11 cellular contexts compared by ENCODE assay signal in genomic region chr9:1238407-1238806, GRCh38.
DNase-seq lines count a peak whose midpoint lies in the region; TF ChIP-seq lines count a peak whose summit lies in the region.
"Had no signal": no experiment of that assay in that cellular context is flagged by ENCODE, and none has a peak within 500 bp of the region (broad histone marks: within the 10 kb centered on the region; RNA-seq: fewer than 3 reads in every experiment).

No MANE protein-coding gene starts in this region.

- no peaks in the 10 kb centered on the region for H3K4me1 Mint-ChIP-seq in MCF 10A (ENCODE audit: insufficient read depth, unreplicated experiment)
- H3K4me1 Mint-ChIP-seq in activated T-cell treated with anti-CD3 and anti-CD28 coated beads, Interleukin-2, amount 50 U/mL, for 24 hours (ENCODE audit: low read depth), result no peaks in the 10 kb centered on the region
- H3K4me1 Mint-ChIP-seq: CD4-positive, CD25-positive, alpha-beta regulatory T cell had no signal

- no peak overlapping the region for H3K27ac Mint-ChIP-seq in MCF 10A (ENCODE audit: low read depth, unreplicated experiment)
- no peak overlapping the region for H3K27ac Mint-ChIP-seq in activated T-cell treated with anti-CD3 and anti-CD28 coated beads, Interleukin-2, amount 50 U/mL, for 24 hours
- H3K27ac Mint-ChIP-seq: CD4-positive, CD25-positive, alpha-beta regulatory T cell had no signal

- no peaks in the 10 kb centered on the region for H3K9me3 Mint-ChIP-seq in MCF 10A (ENCODE audit: unreplicated experiment)
- H3K9me3 Mint-ChIP-seq in activated T-cell treated with anti-CD3 and anti-CD28 coated beads, Interleukin-2, amount 50 U/mL, for 24 hours, result no peaks in the 10 kb centered on the region

- CTCF ChIA-PET in MCF 10A (lab: Yijun Ruan, JAX), result interaction anchor here (0.6 to 1.8 kb wide), 4 partner anchors 110 to 345 kb away, joined by 3 to 5 read pairs (median 3); no protein-coding TSS in a partner anchor

- peak; percentile 29 for DNase-seq in MCF 10A (ENCODE audit: unreplicated experiment)
- no peak for DNase-seq in breast epithelium (ENCODE audit: low spot score in 2 of 2)
- DNase-seq in epithelial cell of esophagus (ENCODE audit: low read depth), result peak; percentile 86
- peak; percentile 13 for DNase-seq in prostate gland (ENCODE audit: low spot score)
- DNase-seq in activated T-cell treated with anti-CD3 and anti-CD28 coated beads, Interleukin-2, amount 50 U/mL, for 24 hours, result no peak
- no peak for DNase-seq in NCI-H2196 (lab: John Stamatoyannopoulos, UW; ENCODE audit: unreplicated experiment)
- no peak for DNase-seq in SKM-1 treated with dmso at 0.1 percent for 144 hours (lab: John Stamatoyannopoulos, UW; ENCODE audit: unreplicated experiment)
- DNase-seq: ACHN; CD4-positive, CD25-positive, alpha-beta regulatory T cell; GM23248 had no signal

- no peaks in the 10 kb centered on the region for H3K27me3 ChIP-seq in breast epithelium
- H3K27me3 ChIP-seq in prostate gland (replicated peaks; ENCODE audit: insufficient read depth), result no peaks in the 10 kb centered on the region
- H3K27me3 ChIP-seq: BLaER1 treated with 17β-estradiol and CSF1 and Interleukin-3, amounts not matched to agents 10 nM and 100 nM had no signal

- TF ChIP-seq CTCF in MCF 10A (IDR thresholded peaks at IDR 0.05; ENCODE audit: unreplicated experiment), result no peak
- TF ChIP-seq CTCF in breast epithelium (IDR thresholded peaks at IDR 0.05), result no peak
- no peak for TF ChIP-seq CTCF in epithelial cell of esophagus (IDR thresholded peaks at IDR 0.05; ENCODE audit: insufficient read depth, low read depth, low read length, missing control alignments)
- no peak for TF ChIP-seq CTCF in prostate gland (IDR thresholded peaks at IDR 0.05)

- no peak overlapping the region for H3K27ac ChIP-seq in breast epithelium
- H3K27ac ChIP-seq in prostate gland, result no peak overlapping the region
- H3K27ac ChIP-seq: BLaER1 treated with 17β-estradiol and CSF1 and Interleukin-3, amounts not matched to agents 10 nM and 100 nM; GM23248 had no signal

- WGBS in prostate gland, result 59% methylated on average over 3 of the region's 3 CpGs

- TF ChIP-seq POLR2A in breast epithelium (IDR thresholded peaks at IDR 0.05) (no peak), prostate gland (IDR thresholded peaks at IDR 0.05) (no peak)

- H3K27me3 Mint-ChIP-seq in MCF 10A (ENCODE audit: insufficient read depth, unreplicated experiment), result no peaks in the 10 kb centered on the region
- peaks cover 10% of the 10 kb centered on the region for H3K27me3 Mint-ChIP-seq in activated T-cell treated with anti-CD3 and anti-CD28 coated beads, Interleukin-2, amount 50 U/mL, for 24 hours

- H3K4me3 ChIP-seq in breast epithelium, result no peak overlapping the region
- H3K4me3 ChIP-seq in epithelial cell of esophagus (ENCODE audit: low read length), result no peak overlapping the region
- no peak overlapping the region for H3K4me3 ChIP-seq in prostate gland
- H3K4me3 ChIP-seq: BLaER1 treated with 17β-estradiol and CSF1 and Interleukin-3, amounts not matched to agents 10 nM and 100 nM; GM23248 had no signal

- no peaks in the 10 kb centered on the region for H3K4me1 ChIP-seq in breast epithelium
- H3K4me1 ChIP-seq in prostate gland (replicated peaks), result no peaks in the 10 kb centered on the region
- H3K4me1 ChIP-seq: BLaER1 treated with 17β-estradiol and CSF1 and Interleukin-3, amounts not matched to agents 10 nM and 100 nM had no signal

- intact Hi-C loops in MCF 10A (cut with micrococcal nuclease), result no loop called here
- intact Hi-C loops in breast epithelium (cut with DNase I; ENCODE audit: low total_unique reads), result no loop called here
- intact Hi-C loops in prostate gland (cut with DNase I), result no loop called here

- H3K36me3 Mint-ChIP-seq in MCF 10A (ENCODE audit: insufficient read depth, unreplicated experiment), result no peaks in the 10 kb centered on the region
- H3K36me3 Mint-ChIP-seq in activated T-cell treated with anti-CD3 and anti-CD28 coated beads, Interleukin-2, amount 50 U/mL, for 24 hours (ENCODE audit: low read depth), result no peaks in the 10 kb centered on the region
- H3K36me3 Mint-ChIP-seq: CD4-positive, CD25-positive, alpha-beta regulatory T cell had no signal

- no peaks in the 10 kb centered on the region for H3K36me3 ChIP-seq in breast epithelium
- H3K36me3 ChIP-seq in prostate gland, result no peaks in the 10 kb centered on the region
- H3K36me3 ChIP-seq: BLaER1 treated with 17β-estradiol and CSF1 and Interleukin-3, amounts not matched to agents 10 nM and 100 nM had no signal

- POLR2A ChIA-PET in MCF 10A (lab: Yijun Ruan, JAX), result interaction anchor here (0.6 to 0.7 kb wide), 2 partner anchors 82 to 118 kb away, joined by 3 to 5 read pairs; no protein-coding TSS in a partner anchor

- H3K9me3 ChIP-seq in breast epithelium, result no peaks in the 10 kb centered on the region
- H3K9me3 ChIP-seq in prostate gland, result no peaks in the 10 kb centered on the region

- no TSS peak for BruUV-seq in MCF 10A (replicated peaks; lab: Mats Ljungman, UMichigan)

- H3K4me3 Mint-ChIP-seq in MCF 10A (ENCODE audit: unreplicated experiment), result no peak overlapping the region
- H3K4me3 Mint-ChIP-seq in activated T-cell treated with anti-CD3 and anti-CD28 coated beads, Interleukin-2, amount 50 U/mL, for 24 hours, result no peak overlapping the region
- H3K4me3 Mint-ChIP-seq: CD4-positive, CD25-positive, alpha-beta regulatory T cell had no signal

Comparison
In these comparisons a context has a peak if more than half of its experiments do, and no peak if none do; other contexts are left out.
1. DNase-seq: peak in MCF 10A (single experiment), epithelial cell of esophagus (single experiment) and prostate gland (single experiment); none in breast epithelium (0 of 2), activated T-cell treated with anti-CD3 and anti-CD28 coated beads, Interleukin-2, amount 50 U/mL, for 24 hours (single experiment), NCI-H2196 (single experiment) and SKM-1 treated with dmso at 0.1 percent for 144 hours (single experiment).